ENCODE assay signal across 1 cellular context in genomic region chr10:11906714-11907113, GRCh38.
TF ChIP-seq lines count a peak whose summit lies in the region.

No MANE protein-coding gene starts in this region.

TF ChIP-seq in IMR-90, 13 proteins besides CTCF, POLR2A, EP300 and RAD21 (continued from another document):
- TF ChIP-seq CHD1 (IDR thresholded peaks at IDR 0.05; ENCODE audit: low read depth, low read length) = no peak
- TF ChIP-seq CEBPB (IDR thresholded peaks at IDR 0.05; ENCODE audit: low read depth, low read length) = no peak
TF ChIP-seq in IMR-90: peak in this region for 0.
